Comparison of ENCODE assay signal across 8 cellular contexts in genomic region chrX:154762529-154763296, GRCh38. TPM values are rescaled to one million over a fixed set of nuclear protein-coding genes. Genes with fewer than 3 reads are reported as not detected.
DNase-seq lines count a peak whose midpoint lies in the region; ATAC-seq and TF ChIP-seq lines count a peak whose summit lies in the region.

DKC1 (plus strand) TSS chrX:154762864; CDS start chrX:154762966, 102 bp downstream.

- TF ChIP-seq POLR2A in uterus (IDR thresholded peaks at IDR 0.05), result peak in 1 of 2 donors; percentile 42

- H3K27me3 ChIP-seq in right atrium auricular region (no peaks in the 10 kb centered on the region), uterus (no peaks in the 10 kb centered on the region)

- peaks cover 17% of the 10 kb centered on the region for H3K36me3 Mint-ChIP-seq in T-helper 1 cell treated with Interleukin-12 subunit alpha and Interleukin-12 subunit beta and Interleukin-4 antibody, amounts not matched to agents 30 μg/mL and 1 μg/mL, for 36 hours (ENCODE audit: low read depth)

- H3K27ac Mint-ChIP-seq in T-helper 1 cell treated with Interleukin-12 subunit alpha and Interleukin-12 subunit beta and Interleukin-4 antibody, amounts not matched to agents 30 μg/mL and 1 μg/mL, for 36 hours, result peak within 1 kb of the TSS; percentile 94

- H3K27ac ChIP-seq in right atrium auricular region (peak within 1 kb of the TSS; percentile 67 to 86), uterus (peak within 1 kb of the TSS; percentile 58 to 74)

- H3K27me3 Mint-ChIP-seq in T-helper 1 cell treated with Interleukin-12 subunit alpha and Interleukin-12 subunit beta and Interleukin-4 antibody, amounts not matched to agents 30 μg/mL and 1 μg/mL, for 36 hours (ENCODE audit: low read depth), result no peaks in the 10 kb centered on the region

- peak; percentile 85 for ATAC-seq in HG02884 (IDR thresholded peaks at IDR 0.05; ENCODE audit: unreplicated experiment)

- H3K4me3 ChIP-seq in right atrium auricular region (peak within 1 kb of the TSS; percentile 55 to 63), uterus (peak within 1 kb of the TSS; percentile 46 to 52)

- peak within 1 kb of the TSS; percentile 87 for H3K4me3 Mint-ChIP-seq in T-helper 1 cell treated with Interleukin-12 subunit alpha and Interleukin-12 subunit beta and Interleukin-4 antibody, amounts not matched to agents 30 μg/mL and 1 μg/mL, for 36 hours

- no peaks in the 10 kb centered on the region for H3K9me3 Mint-ChIP-seq in T-helper 1 cell treated with Interleukin-12 subunit alpha and Interleukin-12 subunit beta and Interleukin-4 antibody, amounts not matched to agents 30 μg/mL and 1 μg/mL, for 36 hours

- in situ Hi-C loops in GM13977 (cut with MboI; ENCODE audit: low pct_unique_long_range_greater_than_20kb, low sequenced_read_pairs, unreplicated experiment), result no loop called here

- H3K9me3 ChIP-seq in right atrium auricular region (no peaks in the 10 kb centered on the region), uterus (no peaks in the 10 kb centered on the region)

- DNase-seq in GM13977 (ENCODE audit: low spot score), result peak; percentile 92
- peak; percentile 92 for DNase-seq in NCI-H1694 (lab: John Stamatoyannopoulos, UW)
- peak; percentile 20 to 95 (median 86) for DNase-seq in amygdala (lab: John Stamatoyannopoulos, UW)
- peak; percentile 93 for DNase-seq in right atrium auricular region (ENCODE audit: low spot score)
- DNase-seq in pulmonary artery endothelial cell (ENCODE audit: low read depth, low spot score), result peak; percentile 82
- DNase-seq in uterus, result peak; percentile 94 to 95

- intact Hi-C loops in uterus (cut with DNase I; ENCODE audit: low total_unique reads), result no loop called here

- H3K4me1 Mint-ChIP-seq in T-helper 1 cell treated with Interleukin-12 subunit alpha and Interleukin-12 subunit beta and Interleukin-4 antibody, amounts not matched to agents 30 μg/mL and 1 μg/mL, for 36 hours (ENCODE audit: low read depth), result peaks cover 21% of the 10 kb centered on the region

- H3K36me3 ChIP-seq in right atrium auricular region (peaks cover 16% of the 10 kb centered on the region), uterus (no peaks in the 10 kb centered on the region)

- H3K4me1 ChIP-seq in right atrium auricular region (peaks cover 0 to 11% of the 10 kb centered on the region in 2 donors), uterus (no peaks in the 10 kb centered on the region)

- TF ChIP-seq CTCF in GM13977 (IDR thresholded peaks at IDR 0.05; ENCODE audit: extremely low read depth, insufficient read depth, missing control alignments), result no peak
- TF ChIP-seq CTCF in right atrium auricular region (IDR thresholded peaks at IDR 0.05), result no peak
- TF ChIP-seq CTCF in uterus (IDR thresholded peaks at IDR 0.05), result peak in 1 of 4 experiments; percentile 24

RNA-seq across cellular contexts. Expression of gene DKC1, which starts in this region (rescaled TPM):
- total RNA-seq in right atrium auricular region, result 10 to 100 TPM; 13.5 to 15.2 TPM
- total RNA-seq in pulmonary artery endothelial cell, result 61.5 and 72.6 TPM in 2 replicates
- 10 to 100 TPM in 2 of 4 donors, 1 to 10 TPM in 2; 6.4 to 36.4 (median 19.1) TPM for total RNA-seq in uterus

Comparison
In these comparisons a context has a peak if more than half of its experiments do, and no peak if none do; other contexts are left out.
1. Peak in every context shown above with its lines: DNase-seq, ATAC-seq, H3K4me3 ChIP-seq and H3K27ac ChIP-seq.